9 cellular contexts compared by ENCODE assay signal in the genomic region with DNA sequence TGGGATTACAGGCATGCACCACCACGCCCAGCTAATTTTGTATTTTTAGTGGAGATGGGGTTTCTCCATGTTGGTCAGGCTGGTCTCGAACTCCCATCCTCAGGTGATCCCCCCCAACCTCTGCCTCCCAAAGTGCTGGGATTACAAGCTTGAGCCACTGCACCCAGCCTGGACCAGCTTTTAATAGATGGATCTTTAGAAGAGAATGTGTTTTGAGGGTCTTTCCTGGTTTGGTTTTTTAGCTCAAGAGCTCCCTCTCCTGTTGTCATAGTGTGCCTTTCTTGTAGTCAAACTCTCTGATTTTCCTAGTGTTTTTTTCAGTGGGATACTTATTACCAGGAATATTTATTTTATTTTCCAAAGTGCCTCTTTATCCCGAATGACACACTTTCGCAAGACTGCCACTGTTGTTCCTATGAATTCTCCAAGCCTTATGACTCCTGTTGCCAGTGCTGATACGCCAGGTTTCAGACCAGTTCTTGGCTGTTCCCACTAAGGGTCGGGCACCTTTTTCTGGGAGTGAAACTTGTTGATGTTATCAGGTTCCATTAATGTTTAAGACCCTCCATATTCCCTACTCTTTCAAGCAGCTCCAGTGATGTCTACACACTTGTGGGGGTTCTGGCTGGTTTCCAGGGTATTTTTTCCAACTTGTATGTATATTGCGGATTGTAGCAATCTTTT. TPM values are rescaled to one million over a fixed set of nuclear protein-coding genes. Genes with fewer than 3 reads are reported as not detected.
DNase-seq lines count a peak whose midpoint lies in the region; ATAC-seq, FAIRE-seq and TF ChIP-seq lines count a peak whose summit lies in the region.
"Had no signal": no experiment of that assay in that cellular context is flagged by ENCODE, and none has a peak within 500 bp of the region (broad histone marks: within the 10 kb centered on the region; RNA-seq: fewer than 3 reads in every experiment).

No MANE protein-coding gene starts in this region.

- peak; percentile 49; the same call in 1 of the 2 replicates for TF ChIP-seq CTCF in GM12874 (IDR thresholded peaks at IDR 0.05; ENCODE audit: insufficient read depth, low read depth, low read length)
- peak; percentile 14 for TF ChIP-seq CTCF in colonic mucosa (IDR thresholded peaks at IDR 0.05)

- DNase-seq in NCI-H524 (lab: John Stamatoyannopoulos, UW) (peak; percentile 26 to 58), colonic mucosa (no peak), activated T-cell treated with anti-CD3 and anti-CD28 coated beads for 4 hours (no peak)

- H3K27me3 ChIP-seq in colonic mucosa, result no peaks in the 10 kb centered on the region
- no peaks in the 10 kb centered on the region for H3K27me3 ChIP-seq in mucosa of stomach (ENCODE audit: control insufficient read depth, insufficient read depth, low read length)

- H3K9ac ChIP-seq in colonic mucosa (ENCODE audit: low read depth in 2 of 2, low read length in 2 of 2), result peak overlapping the region in 1 of 2 donors; percentile 12
- H3K9ac ChIP-seq in mucosa of stomach (ENCODE audit: low read length), result peak overlapping the region; percentile 22

- no peaks in the 10 kb centered on the region for H3K36me3 ChIP-seq in colonic mucosa
- H3K36me3 ChIP-seq in mucosa of stomach (ENCODE audit: control insufficient read depth, insufficient read depth, low read length), result no peaks in the 10 kb centered on the region

- ATAC-seq in HG02870 (IDR thresholded peaks at IDR 0.05; ENCODE audit: unreplicated experiment) (no peak), HG03175 (IDR thresholded peaks at IDR 0.05; ENCODE audit: unreplicated experiment) (no peak)
- ATAC-seq: stimulated activated naive CD8-positive, alpha-beta T cell treated with anti-CD3 and anti-CD28 coated beads, Interleukin-15, amount 100 ng/mL, for 72 hours had no signal

- no peaks in the 10 kb centered on the region for H3K9me3 ChIP-seq in colonic mucosa
- no peaks in the 10 kb centered on the region for H3K9me3 ChIP-seq in mucosa of stomach (ENCODE audit: control insufficient read depth, low read length)

- no peak overlapping the region for H3K27ac ChIP-seq in colonic mucosa

- H3K4me3 ChIP-seq in colonic mucosa (no peak overlapping the region), mucosa of stomach (ENCODE audit: low read length) (no peak overlapping the region)

- intact Hi-C loops in colonic mucosa (cut with DNase I), result loop anchor here (5.0 to 10.0 kb wide), 3 partner anchors 110 to 230 kb away; a partner anchor contains a TSS

- H3K4me1 ChIP-seq in colonic mucosa, result no peaks in the 10 kb centered on the region
- peaks cover 15% of the 10 kb centered on the region for H3K4me1 ChIP-seq in mucosa of stomach (ENCODE audit: control insufficient read depth, insufficient read depth, low read length)

- peak; percentile 58 for FAIRE-seq in A204.1 (lab: Jason Lieb, UNC)

RNA-seq across cellular contexts. Expression of a gene that starts 31.5 kb away (rescaled TPM):
- total RNA-seq in colonic mucosa, result 100 to 1,000 TPM; 228 to 385 TPM

Comparison
In these comparisons a context has a peak if more than half of its experiments do, and no peak if none do; other contexts are left out.
1. DNase-seq: peak in NCI-H524 (2 of 2); none in colonic mucosa (single experiment) and activated T-cell treated with anti-CD3 and anti-CD28 coated beads for 4 hours (single experiment).